4 cellular contexts compared by ENCODE assay signal in the genomic region with DNA sequence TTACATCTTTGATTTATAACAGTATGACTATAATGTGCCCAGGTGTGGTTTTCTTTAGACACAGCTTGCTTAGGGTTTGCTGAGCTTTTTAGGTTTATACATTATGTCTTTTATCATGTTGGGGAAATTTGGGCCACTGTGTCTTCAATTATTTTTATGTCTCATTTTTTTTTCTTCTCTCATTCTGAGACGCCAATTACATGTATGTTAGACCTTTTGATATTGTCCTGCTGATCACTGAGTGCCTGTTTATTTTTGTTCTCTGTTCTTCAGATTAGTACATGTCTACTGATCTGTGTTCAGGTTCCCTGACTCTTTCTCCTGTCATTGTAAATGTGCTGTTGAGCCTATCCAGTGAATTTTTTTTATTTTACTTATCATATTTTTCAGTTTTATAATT. TPM values are rescaled to one million over a fixed set of nuclear protein-coding genes. Genes with fewer than 3 reads are reported as not detected.
"Had no signal": no experiment of that assay in that cellular context is flagged by ENCODE, and none has a peak within 500 bp of the region (broad histone marks: within the 10 kb centered on the region; RNA-seq: fewer than 3 reads in every experiment).

No MANE protein-coding gene starts in this region.

- DNase-seq: GDM1, GF-D8 had no signal

- H3K4me3 ChIP-seq: GM12878 had no signal

- ATAC-seq: GM12878 had no signal

RNA-seq across cellular contexts. Expression of a gene that starts 36.1 kb away (rescaled TPM):
- total RNA-seq: GM12878 had no signal

RNA-seq across cellular contexts. Expression of a gene that starts 58.1 kb away (rescaled TPM):
- total RNA-seq: G401, GM12878 had no signal
